In the genomic region with DNA sequence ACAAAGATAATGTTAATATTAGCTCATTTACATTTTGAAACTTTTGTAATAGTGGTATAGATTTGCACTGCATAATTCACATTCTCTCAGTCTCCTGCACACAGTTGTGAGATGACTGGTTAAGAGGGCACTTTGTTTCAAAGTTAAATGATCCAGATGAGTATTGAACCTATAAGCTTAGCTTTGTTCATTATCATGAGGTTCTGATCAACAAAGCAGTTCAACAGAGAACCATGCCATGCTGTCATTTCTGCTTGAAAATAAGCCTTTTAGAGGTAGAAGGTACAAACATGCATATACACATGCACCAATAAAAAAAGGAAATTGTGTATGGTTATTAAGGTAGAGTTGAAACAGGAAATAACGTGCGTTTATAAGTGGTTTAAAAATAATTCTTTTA, we compare ENCODE assay signal across 14 cellular contexts. TPM values are rescaled to one million over a fixed set of nuclear protein-coding genes. Genes with fewer than 3 reads are reported as not detected.
A peak's percentile ranks its signal among the peaks of the same experiment; 100 is the strongest.
DNase-seq lines count a peak whose midpoint lies in the region; ATAC-seq and TF ChIP-seq lines count a peak whose summit lies in the region.
"Had no signal": no experiment of that assay in that cellular context is flagged by ENCODE, and none has a peak within 500 bp of the region (broad histone marks: within the 10 kb centered on the region; RNA-seq: fewer than 3 reads in every experiment).

No MANE protein-coding gene starts in this region.

- peaks cover 79% of the 10 kb centered on the region for H3K4me1 ChIP-seq in CD8-positive, alpha-beta T cell (ENCODE audit: insufficient read depth, low read length)

- H3K27ac Mint-ChIP-seq in CD8-positive, alpha-beta T cell, result peak overlapping the region; percentile 91
- H3K27ac Mint-ChIP-seq in activated CD4-positive, alpha-beta memory T cell treated with anti-CD3 and anti-CD28 coated beads, Interleukin-2, amount 10 ng/mL, durations not matched to agents 7 days and 5 days, result peak overlapping the region; percentile 49
- peak overlapping the region in 9 of 10 donors; percentile 57 to 98 (median 88) for H3K27ac Mint-ChIP-seq in naive thymus-derived CD8-positive, alpha-beta T cell
- H3K27ac Mint-ChIP-seq in WTC11, result no peak overlapping the region

- H3K4me3 ChIP-seq in CD8-positive, alpha-beta T cell (ENCODE audit: low read depth, low read length), result peak overlapping the region; percentile 3
- H3K4me3 ChIP-seq: MG63 had no signal

- no peaks in the 10 kb centered on the region for H3K27me3 Mint-ChIP-seq in CD8-positive, alpha-beta T cell (ENCODE audit: low read depth)
- no peaks in the 10 kb centered on the region for H3K27me3 Mint-ChIP-seq in activated CD4-positive, alpha-beta memory T cell treated with anti-CD3 and anti-CD28 coated beads, Interleukin-2, amount 10 ng/mL, durations not matched to agents 7 days and 5 days
- no peaks in the 10 kb centered on the region for H3K27me3 Mint-ChIP-seq in naive thymus-derived CD8-positive, alpha-beta T cell
- H3K27me3 Mint-ChIP-seq in WTC11 (ENCODE audit: low read depth), result no peaks in the 10 kb centered on the region

- CTCF ChIA-PET in CD8-positive, alpha-beta T cell (lab: Charles Lee), result interaction anchor here (0.8 to 1.4 kb wide), 6 partner anchors 20 to 139 kb away, joined by 3 to 5 read pairs (median 3); no protein-coding TSS in a partner anchor
- CTCF ChIA-PET in activated CD4-positive, alpha-beta memory T cell treated with anti-CD3 and anti-CD28 coated beads, Interleukin-2, amount 10 ng/mL, durations not matched to agents 7 days and 5 days (lab: Charles Lee), result interaction anchor here (0.7 to 8.4 kb wide), 6 partner anchors 20 to 155 kb away, joined by 3 to 85 read pairs (median 3); no protein-coding TSS in a partner anchor
- CTCF ChIA-PET in WTC11 (lab: Charles Lee), result no interaction called here

- no peaks in the 10 kb centered on the region for H3K9me3 ChIP-seq in CD8-positive, alpha-beta T cell (ENCODE audit: low read length)
- H3K9me3 ChIP-seq: MG63 had no signal

- H3K36me3 Mint-ChIP-seq in CD8-positive, alpha-beta T cell, result peaks cover 12% of the 10 kb centered on the region
- peaks cover 52% of the 10 kb centered on the region for H3K36me3 Mint-ChIP-seq in activated CD4-positive, alpha-beta memory T cell treated with anti-CD3 and anti-CD28 coated beads, Interleukin-2, amount 10 ng/mL, durations not matched to agents 7 days and 5 days (ENCODE audit: low read depth)
- H3K36me3 Mint-ChIP-seq in naive thymus-derived CD8-positive, alpha-beta T cell, result peaks cover 0 to 17% (median 0%) of the 10 kb centered on the region in 3 donors
- no peaks in the 10 kb centered on the region for H3K36me3 Mint-ChIP-seq in WTC11

- H3K4me3 Mint-ChIP-seq in CD8-positive, alpha-beta T cell, result peak overlapping the region; percentile 27
- peak overlapping the region; percentile 30 for H3K4me3 Mint-ChIP-seq in activated CD4-positive, alpha-beta memory T cell treated with anti-CD3 and anti-CD28 coated beads, Interleukin-2, amount 10 ng/mL, durations not matched to agents 7 days and 5 days
- H3K4me3 Mint-ChIP-seq in naive thymus-derived CD8-positive, alpha-beta T cell, result peak overlapping the region; percentile 21 to 98 (median 59)
- no peak overlapping the region for H3K4me3 Mint-ChIP-seq in WTC11

- no peak for DNase-seq in CD8-positive, alpha-beta T cell
- DNase-seq in activated CD4-positive, alpha-beta memory T cell treated with anti-CD3 and anti-CD28 coated beads, Interleukin-2, amount 10 ng/mL, durations not matched to agents 7 days and 5 days, result no peak
- peak in 4 of 10 donors; percentile 20 to 54 (median 30) for DNase-seq in naive thymus-derived CD8-positive, alpha-beta T cell
- no peak for DNase-seq in left ventricle myocardium superior
- no peak for DNase-seq in WTC11 (ENCODE audit: low spot score)
- DNase-seq: amniotic stem cell, DMS53, glutamatergic neuron, MG63, NCI-H2029, NCI-H526 treated with DMSO at 0.1 percent for 48 hours, substantia nigra had no signal

- H3K4me1 Mint-ChIP-seq in CD8-positive, alpha-beta T cell (ENCODE audit: low read depth), result peaks cover 76% of the 10 kb centered on the region
- H3K4me1 Mint-ChIP-seq in activated CD4-positive, alpha-beta memory T cell treated with anti-CD3 and anti-CD28 coated beads, Interleukin-2, amount 10 ng/mL, durations not matched to agents 7 days and 5 days, result peaks cover 72% of the 10 kb centered on the region
- H3K4me1 Mint-ChIP-seq in naive thymus-derived CD8-positive, alpha-beta T cell, result peaks cover 33 to 85% (median 70%) of the 10 kb centered on the region in 4 donors
- H3K4me1 Mint-ChIP-seq in WTC11, result peaks cover 32% of the 10 kb centered on the region

- no peaks in the 10 kb centered on the region for H3K36me3 ChIP-seq in CD8-positive, alpha-beta T cell (ENCODE audit: insufficient read depth, low read length)
- H3K36me3 ChIP-seq: MG63 had no signal

- intact Hi-C loops in CD8-positive, alpha-beta T cell (cut with DNase I, micrococcal nuclease), result loop anchor here in 1 of 2 experiments (2.0 to 5.0 kb wide), 3 partner anchors 14 to 482 kb away; a partner anchor contains a TSS
- intact Hi-C loops in left ventricle myocardium superior (cut with micrococcal nuclease), result no loop called here

- POLR2A ChIA-PET in CD8-positive, alpha-beta T cell (lab: Charles Lee), result interaction anchor here (1.0 to 1.3 kb wide), 5 partner anchors 18 to 122 kb away, joined by 3 to 5 read pairs (median 4); no protein-coding TSS in a partner anchor
- POLR2A ChIA-PET in activated CD4-positive, alpha-beta memory T cell treated with anti-CD3 and anti-CD28 coated beads, Interleukin-2, amount 10 ng/mL, durations not matched to agents 7 days and 5 days (lab: Charles Lee), result interaction anchor here (0.7 to 12.5 kb wide), 11 partner anchors 9 to 149 kb away, joined by 3 to 641 read pairs (median 4); a partner anchor contains a TSS
- POLR2A ChIA-PET in naive thymus-derived CD8-positive, alpha-beta T cell (lab: Charles Lee), result interaction anchor here (0.6 to 1.6 kb wide), 7 partner anchors 11 to 131 kb away, joined by 3 to 4 read pairs (median 3); a partner anchor contains a TSS
- POLR2A ChIA-PET in WTC11 (lab: Charles Lee), result no interaction called here

- no peaks in the 10 kb centered on the region for H3K27me3 ChIP-seq in CD8-positive, alpha-beta T cell (ENCODE audit: insufficient read depth, low read length)
- H3K27me3 ChIP-seq: MG63 had no signal

- peak overlapping the region; percentile 3 for H3K27ac ChIP-seq in CD8-positive, alpha-beta T cell (ENCODE audit: low read depth, low read length)

- H3K9me3 Mint-ChIP-seq in CD8-positive, alpha-beta T cell, result no peaks in the 10 kb centered on the region
- no peaks in the 10 kb centered on the region for H3K9me3 Mint-ChIP-seq in activated CD4-positive, alpha-beta memory T cell treated with anti-CD3 and anti-CD28 coated beads, Interleukin-2, amount 10 ng/mL, durations not matched to agents 7 days and 5 days
- H3K9me3 Mint-ChIP-seq in naive thymus-derived CD8-positive, alpha-beta T cell, result no peaks in the 10 kb centered on the region
- no peaks in the 10 kb centered on the region for H3K9me3 Mint-ChIP-seq in WTC11

- no peak for TF ChIP-seq CTCF in CD8-positive, alpha-beta T cell (IDR thresholded peaks at IDR 0.05)
- TF ChIP-seq CTCF in WTC11 (IDR thresholded peaks at IDR 0.05), result no peak

- ATAC-seq in CD8-positive, alpha-beta T cell, result peak; percentile 30
- ATAC-seq in GM18867 (IDR thresholded peaks at IDR 0.05; ENCODE audit: unreplicated experiment), result peak; percentile 26
- ATAC-seq in naive thymus-derived CD8-positive, alpha-beta T cell, result peak; percentile 25 to 39
- no peak for ATAC-seq in left ventricle myocardium superior
- ATAC-seq in WTC11, result no peak
- no peak for ATAC-seq in GM19395 (IDR thresholded peaks at IDR 0.05; ENCODE audit: unreplicated experiment)

TF ChIP-seq in WTC11, 78 proteins besides CTCF, POLR2A, EP300 and RAD21 (continues in another document):
- TF ChIP-seq, protein P1, sequence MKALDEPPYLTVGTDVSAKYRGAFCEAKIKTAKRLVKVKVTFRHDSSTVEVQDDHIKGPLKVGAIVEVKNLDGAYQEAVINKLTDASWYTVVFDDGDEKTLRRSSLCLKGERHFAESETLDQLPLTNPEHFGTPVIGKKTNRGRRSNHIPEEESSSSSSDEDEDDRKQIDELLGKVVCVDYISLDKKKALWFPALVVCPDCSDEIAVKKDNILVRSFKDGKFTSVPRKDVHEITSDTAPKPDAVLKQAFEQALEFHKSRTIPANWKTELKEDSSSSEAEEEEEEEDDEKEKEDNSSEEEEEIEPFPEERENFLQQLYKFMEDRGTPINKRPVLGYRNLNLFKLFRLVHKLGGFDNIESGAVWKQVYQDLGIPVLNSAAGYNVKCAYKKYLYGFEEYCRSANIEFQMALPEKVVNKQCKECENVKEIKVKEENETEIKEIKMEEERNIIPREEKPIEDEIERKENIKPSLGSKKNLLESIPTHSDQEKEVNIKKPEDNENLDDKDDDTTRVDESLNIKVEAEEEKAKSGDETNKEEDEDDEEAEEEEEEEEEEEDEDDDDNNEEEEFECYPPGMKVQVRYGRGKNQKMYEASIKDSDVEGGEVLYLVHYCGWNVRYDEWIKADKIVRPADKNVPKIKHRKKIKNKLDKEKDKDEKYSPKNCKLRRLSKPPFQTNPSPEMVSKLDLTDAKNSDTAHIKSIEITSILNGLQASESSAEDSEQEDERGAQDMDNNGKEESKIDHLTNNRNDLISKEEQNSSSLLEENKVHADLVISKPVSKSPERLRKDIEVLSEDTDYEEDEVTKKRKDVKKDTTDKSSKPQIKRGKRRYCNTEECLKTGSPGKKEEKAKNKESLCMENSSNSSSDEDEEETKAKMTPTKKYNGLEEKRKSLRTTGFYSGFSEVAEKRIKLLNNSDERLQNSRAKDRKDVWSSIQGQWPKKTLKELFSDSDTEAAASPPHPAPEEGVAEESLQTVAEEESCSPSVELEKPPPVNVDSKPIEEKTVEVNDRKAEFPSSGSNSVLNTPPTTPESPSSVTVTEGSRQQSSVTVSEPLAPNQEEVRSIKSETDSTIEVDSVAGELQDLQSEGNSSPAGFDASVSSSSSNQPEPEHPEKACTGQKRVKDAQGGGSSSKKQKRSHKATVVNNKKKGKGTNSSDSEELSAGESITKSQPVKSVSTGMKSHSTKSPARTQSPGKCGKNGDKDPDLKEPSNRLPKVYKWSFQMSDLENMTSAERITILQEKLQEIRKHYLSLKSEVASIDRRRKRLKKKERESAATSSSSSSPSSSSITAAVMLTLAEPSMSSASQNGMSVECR (CRISPR knock-in tag; IDR thresholded peaks at IDR 0.05; ENCODE audit: borderline replicate concordance), result no peak
- TF ChIP-seq FOXP1 (CRISPR knock-in tag; IDR thresholded peaks at IDR 0.05; ENCODE audit: borderline replicate concordance), result no peak

RNA-seq across cellular contexts. Expression of a gene that starts 4.8 kb away (rescaled TPM):
- 10 to 100 TPM; 63.4 to 68.5 TPM for total RNA-seq in CD8-positive, alpha-beta T cell
- total RNA-seq in activated CD4-positive, alpha-beta memory T cell treated with anti-CD3 and anti-CD28 coated beads, Interleukin-2, amount 10 ng/mL, durations not matched to agents 7 days and 5 days, result 100 to 1,000 TPM; 219 to 221 TPM
- total RNA-seq in naive thymus-derived CD8-positive, alpha-beta T cell, result 100 to 1,000 TPM; 124 to 130 TPM
- polyA plus RNA-seq in naive thymus-derived CD8-positive, alpha-beta T cell, result 10 to 100 TPM; 43.4 to 53.9 (median 50.0) TPM
- total RNA-seq in left ventricle myocardium superior (102 TPM), WTC11 (2021) (25.4 to 28.3 TPM (median 27.4 TPM) in 3 replicates)

Comparison
In these comparisons a context has a peak if more than half of its experiments do, and no peak if none do; other contexts are left out.
1. ATAC-seq: peak in CD8-positive, alpha-beta T cell (single experiment), GM18867 (single experiment) and naive thymus-derived CD8-positive, alpha-beta T cell (2 of 2); none in left ventricle myocardium superior (single experiment), WTC11 (single experiment) and GM19395 (single experiment).